Comparison of ENCODE assay signal across 35 cellular contexts in genomic region chr16:54158986-54159385, GRCh38.
"Had no signal": no experiment of that assay in that cellular context is flagged by ENCODE, and none has a peak within 500 bp of the region (broad histone marks: within the 10 kb centered on the region; RNA-seq: fewer than 3 reads in every experiment).

No MANE protein-coding gene starts in this region.

- H3K36me3 ChIP-seq: MG63 had no signal

- DNase-seq: MG63, MM.1S, MV-4-11, NCI-H1048, NCI-H1092, NCI-H1092 treated with DMSO at 0.1 percent for 48 hours, NCI-H1105, NCI-H1105 treated with DMSO at 0.1 percent for 48 hours, NCI-H1417, NCI-H1417 treated with DMSO at 0.1 percent for 48 hours, NCI-H1436, NCI-H1436 treated with DMSO at 0.1 percent for 48 hours, NCI-H146, NCI-H1694, NCI-H1694 treated with DMSO at 0.1 percent for 48 hours, NCI-H187, NCI-H187 treated with DMSO at 0.1 percent for 48 hours, NCI-H1930, NCI-H2029, NCI-H2029 treated with DMSO at 0.1 percent for 48 hours, NCI-H2081, NCI-H2081 treated with DMSO at 0.1 percent for 48 hours, NCI-H2107, NCI-H2171, NCI-H2171 treated with DMSO at 0.1 percent for 48 hours, NCI-H2227 treated with DMSO at 0.1 percent for 48 hours, NCI-H226, NCI-H345, NCI-H446, NCI-H446 treated with DMSO at 0.1 percent for 48 hours, NCI-H510A, NCI-H510A treated with DMSO at 0.1 percent for 48 hours, NCI-H524, NCI-H524 treated with DMSO at 0.1 percent for 48 hours, NCI-H526 had no signal

- H3K4me3 ChIP-seq: MG63 had no signal

- H3K27me3 ChIP-seq: MG63 had no signal
